In the genomic region with DNA sequence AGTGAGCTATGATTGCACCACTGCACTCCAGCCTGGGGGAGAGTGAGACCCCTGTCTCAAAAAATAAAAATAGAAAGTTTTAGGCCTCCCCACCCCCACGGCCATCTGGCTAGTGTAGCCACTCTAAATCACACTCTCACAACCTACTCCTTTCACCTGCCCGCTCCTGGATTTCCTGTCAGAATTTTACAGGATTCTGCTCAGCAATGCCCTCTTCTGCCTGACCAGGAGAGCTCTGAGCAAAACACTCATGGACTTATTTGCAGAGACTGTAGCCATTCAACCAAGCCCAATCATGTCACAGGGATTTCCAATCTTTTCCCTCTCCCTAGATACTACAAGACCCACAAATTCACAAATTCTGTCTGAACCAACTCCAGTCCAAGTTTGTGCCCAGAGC, we compare ENCODE assay signal across 12 cellular contexts.
DNase-seq lines count a peak whose midpoint lies in the region; ATAC-seq, FAIRE-seq and TF ChIP-seq lines count a peak whose summit lies in the region.
"Had no signal": no experiment of that assay in that cellular context is flagged by ENCODE, and none has a peak within 500 bp of the region (broad histone marks: within the 10 kb centered on the region; RNA-seq: fewer than 3 reads in every experiment).

No MANE protein-coding gene starts in this region.

- TF ChIP-seq CTCF in astrocyte of the cerebellum (IDR thresholded peaks at IDR 0.05; ENCODE audit: low read depth, low read length, missing control alignments): peak; percentile 8
- peak; percentile 31 for TF ChIP-seq CTCF in hepatocyte (IDR thresholded peaks at IDR 0.05; ENCODE audit: poor library complexity)

- intact Hi-C loops in Right ventricle myocardium superior (cut with DNase I): no loop called here
- intact Hi-C loops in cardiac septum (cut with DNase I): no loop called here

- H3K27me3 Mint-ChIP-seq in activated naive CD8-positive, alpha-beta T cell treated with anti-CD3 and anti-CD28 coated beads for 36 hours: no peaks in the 10 kb centered on the region
- H3K27me3 Mint-ChIP-seq: CD4-positive, alpha-beta T cell had no signal

- no peaks in the 10 kb centered on the region for H3K9me2 ChIP-seq in hepatocyte (replicated peaks; ENCODE audit: insufficient read depth)

- H3K4me3 Mint-ChIP-seq in activated naive CD8-positive, alpha-beta T cell treated with anti-CD3 and anti-CD28 coated beads for 36 hours: no peak overlapping the region
- H3K4me3 Mint-ChIP-seq: CD4-positive, alpha-beta T cell had no signal

- in situ Hi-C loops in astrocyte of the cerebellum (cut with HindIII; ENCODE audit: low sequenced_read_pairs): no loop called here

- H4K20me1 ChIP-seq in hepatocyte (ENCODE audit: insufficient read depth, poor library complexity, severe bottlenecking): no peaks in the 10 kb centered on the region

- peaks cover 3% of the 10 kb centered on the region for H3K4me1 Mint-ChIP-seq in activated naive CD8-positive, alpha-beta T cell treated with anti-CD3 and anti-CD28 coated beads for 36 hours

- no peaks in the 10 kb centered on the region for H3K36me3 Mint-ChIP-seq in activated naive CD8-positive, alpha-beta T cell treated with anti-CD3 and anti-CD28 coated beads for 36 hours

- ATAC-seq in Right ventricle myocardium superior (ENCODE audit: poor library complexity) (peak; percentile 70), GM18511 (IDR thresholded peaks at IDR 0.05; ENCODE audit: unreplicated experiment) (no peak), GM19463 (IDR thresholded peaks at IDR 0.05; ENCODE audit: unreplicated experiment) (no peak)

- H3K4me3 ChIP-seq in astrocyte of the cerebellum (ENCODE audit: low read depth, low read length) (no peak overlapping the region), hepatocyte (no peak overlapping the region)
- H3K4me3 ChIP-seq: testis had no signal

- H3K79me2 ChIP-seq in hepatocyte: no peaks in the 10 kb centered on the region

- 54% methylated on average over 2 of the region's 2 CpGs for WGBS in hepatocyte (ENCODE audit: low lambda C conversion rate, missing lambda C conversion rate)

- no peak overlapping the region for H3K27ac Mint-ChIP-seq in activated naive CD8-positive, alpha-beta T cell treated with anti-CD3 and anti-CD28 coated beads for 36 hours
- H3K27ac Mint-ChIP-seq: CD4-positive, alpha-beta T cell had no signal

- H3K9me3 ChIP-seq in hepatocyte (ENCODE audit: low read depth): no peaks in the 10 kb centered on the region
- H3K9me3 ChIP-seq: testis had no signal

- H3K27me3 ChIP-seq in hepatocyte: no peaks in the 10 kb centered on the region
- H3K27me3 ChIP-seq: testis had no signal

- FAIRE-seq in urothelium cell line (lab: Jason Lieb, UNC): peak; percentile 20

- H3K27ac ChIP-seq in hepatocyte: no peak overlapping the region
- H3K27ac ChIP-seq: testis had no signal

- no peaks in the 10 kb centered on the region for H3K36me3 ChIP-seq in hepatocyte (replicated peaks; ENCODE audit: insufficient read depth, low read depth)

- no peak overlapping the region for H2AFZ ChIP-seq in hepatocyte

- no peak overlapping the region for H3K4me2 ChIP-seq in hepatocyte

- peaks cover 4% of the 10 kb centered on the region for H3K9me3 Mint-ChIP-seq in activated naive CD8-positive, alpha-beta T cell treated with anti-CD3 and anti-CD28 coated beads for 36 hours
- H3K9me3 Mint-ChIP-seq: CD4-positive, alpha-beta T cell had no signal

- peaks cover 4% of the 10 kb centered on the region for H3K4me1 ChIP-seq in hepatocyte (ENCODE audit: insufficient read depth)
- H3K4me1 ChIP-seq: testis had no signal

- DNase-seq in Right ventricle myocardium superior (no peak), cardiac septum (ENCODE audit: low spot score) (no peak), astrocyte of the cerebellum (ENCODE audit: low read depth) (no peak), hepatocyte (ENCODE audit: low spot score) (peak; percentile 41), urothelium cell line (ENCODE audit: low spot score) (no peak)
- no peak for DNase-seq in activated naive CD8-positive, alpha-beta T cell treated with anti-CD3 and anti-CD28 coated beads for 36 hours
- DNase-seq: activated CD4-positive, alpha-beta T cell treated with anti-CD3 and anti-CD28 coated beads for 48 hours; CD4-positive, alpha-beta T cell; NCI-H1048; testis had no signal
